Comparison of ENCODE assay signal across 9 cellular contexts in genomic region chr1:65063025-65063424, GRCh38.
DNase-seq lines count a peak whose midpoint lies in the region; ATAC-seq and TF ChIP-seq lines count a peak whose summit lies in the region.
"Had no signal": no experiment of that assay in that cellular context is flagged by ENCODE, and none has a peak within 500 bp of the region (broad histone marks: within the 10 kb centered on the region; RNA-seq: fewer than 3 reads in every experiment).

No MANE protein-coding gene starts in this region.

- 0 out of 2 replicates have a peak, but pooled peaks cover 2% of the 10 kb centered on the region for H3F3A ChIP-seq in MM.1S (ENCODE audit: insufficient read depth, low read length)

- peak; percentile 24 for TF ChIP-seq CTCF in left ventricle myocardium inferior (IDR thresholded peaks at IDR 0.05; ENCODE audit: borderline replicate concordance)
- TF ChIP-seq CTCF in MM.1S (IDR thresholded peaks at IDR 0.05; ENCODE audit: low read length) = peak; percentile 35
- no peak for TF ChIP-seq CTCF in thoracic aorta (IDR thresholded peaks at IDR 0.05)

- peak overlapping the region; percentile 37 for H3K27ac ChIP-seq in left ventricle myocardium inferior (replicated peaks)
- H3K27ac ChIP-seq in right cardiac atrium (ENCODE audit: low read length) = no peak overlapping the region
- no peak overlapping the region for H3K27ac ChIP-seq in MM.1S (ENCODE audit: low read length)
- H3K27ac ChIP-seq in thoracic aorta = peak overlapping the region; percentile 38 to 42

- intact Hi-C loops in left ventricle myocardium inferior (cut with micrococcal nuclease) (loop anchor here (10.0 kb wide), 1 partner anchor 142 kb away; no protein-coding TSS in a partner anchor), right cardiac atrium (cut with DNase I) (loop anchor here in 1 of 4 donors (10.0 kb wide), 1 partner anchor 142 kb away; no protein-coding TSS in a partner anchor)

- no peak overlapping the region for H2AFZ ChIP-seq in MM.1S (ENCODE audit: low read length)

- no peaks in the 10 kb centered on the region for H3K9me2 ChIP-seq in MM.1S (replicated peaks; ENCODE audit: insufficient read depth, low read length)

- no peak for ATAC-seq in right cardiac atrium
- ATAC-seq in thoracic aorta (ENCODE audit: insufficient number of reproducible peaks, low FRiP score, low read depth) = no peak
- ATAC-seq in GM19035 (IDR thresholded peaks at IDR 0.05; ENCODE audit: unreplicated experiment) = no peak
- ATAC-seq in HG03159 (IDR thresholded peaks at IDR 0.05; ENCODE audit: unreplicated experiment) = no peak

- DNase-seq in left ventricle myocardium inferior (no peak), right cardiac atrium (no peak), MM.1S (no peak), dermis blood vessel endothelial cell (peak; percentile 26), thoracic aorta (ENCODE audit: low spot score) (no peak), AG08395 (ENCODE audit: low spot score) (no peak)
- DNase-seq: DMS79 had no signal

- H3K36me3 ChIP-seq in left ventricle myocardium inferior (peaks cover 5% of the 10 kb centered on the region), MM.1S (replicated peaks; ENCODE audit: insufficient read depth, low read length) (no peaks in the 10 kb centered on the region), thoracic aorta (peaks cover 9% of the 10 kb centered on the region)

- H3K9me3 ChIP-seq in left ventricle myocardium inferior (replicated peaks) (no peaks in the 10 kb centered on the region), right cardiac atrium (ENCODE audit: control insufficient read depth, low read length) (no peaks in the 10 kb centered on the region), MM.1S (replicated peaks; ENCODE audit: insufficient read depth, low read length) (no peaks in the 10 kb centered on the region), thoracic aorta (no peaks in the 10 kb centered on the region)

- no peaks in the 10 kb centered on the region for H4K20me1 ChIP-seq in MM.1S (ENCODE audit: insufficient read depth, low read length)

- no peaks in the 10 kb centered on the region for H3K27me3 ChIP-seq in left ventricle myocardium inferior (ENCODE audit: low read depth)
- H3K27me3 ChIP-seq in right cardiac atrium (ENCODE audit: control insufficient read depth, insufficient read depth) = no peaks in the 10 kb centered on the region
- H3K27me3 ChIP-seq in MM.1S (replicated peaks; ENCODE audit: insufficient read depth, low read length) = no peaks in the 10 kb centered on the region
- H3K27me3 ChIP-seq in thoracic aorta (replicated peaks; ENCODE audit: insufficient read depth) = no peaks in the 10 kb centered on the region

- no peak overlapping the region for H3K4me3 ChIP-seq in left ventricle myocardium inferior
- H3K4me3 ChIP-seq in right cardiac atrium (ENCODE audit: low read length) = no peak overlapping the region
- no peak overlapping the region for H3K4me3 ChIP-seq in MM.1S (ENCODE audit: low read length)
- H3K4me3 ChIP-seq in thoracic aorta = peak overlapping the region; percentile 25

- no peaks in the 10 kb centered on the region; the same call in 1 of the 2 replicates for H3K79me2 ChIP-seq in MM.1S (ENCODE audit: low read length)

- no peak overlapping the region for H3K4me2 ChIP-seq in MM.1S (ENCODE audit: low read depth, low read length)

- H3K4me1 ChIP-seq in left ventricle myocardium inferior = peaks cover 88% of the 10 kb centered on the region
- no peaks in the 10 kb centered on the region for H3K4me1 ChIP-seq in right cardiac atrium (ENCODE audit: control insufficient read depth, insufficient read depth, low read length)
- H3K4me1 ChIP-seq in MM.1S (ENCODE audit: low read length) = no peaks in the 10 kb centered on the region
- H3K4me1 ChIP-seq in thoracic aorta (ENCODE audit: control insufficient read depth in 1 of 2, low read depth in 2 of 2) = peaks cover 45 to 70% of the 10 kb centered on the region in 2 donors

- 63% methylated on average over 6 of the region's 6 CpGs for WGBS in right cardiac atrium

- H3K9ac ChIP-seq in MM.1S (ENCODE audit: low read length) = no peak overlapping the region

Comparison
In these comparisons a context has a peak if more than half of its experiments do, and no peak if none do; other contexts are left out.
1. H3K27ac ChIP-seq: peak in left ventricle myocardium inferior (single experiment) and thoracic aorta (2 of 2); none in right cardiac atrium (single experiment) and MM.1S (single experiment).